In genomic region chr15:58380280-58380945, GRCh38 we compare ENCODE assay signal across 3 cellular contexts.
TF ChIP-seq lines count a peak whose summit lies in the region.

No MANE protein-coding gene starts in this region.

TF ChIP-seq in IMR-90, 13 proteins besides CTCF, POLR2A, EP300 and RAD21:
- TF ChIP-seq RFX5 (IDR thresholded peaks at IDR 0.05; ENCODE audit: low read depth, low read length): no peak
- no peak for TF ChIP-seq MXI1 (IDR thresholded peaks at IDR 0.05; ENCODE audit: borderline replicate concordance, low read depth, low read length)
- TF ChIP-seq MAFK (IDR thresholded peaks at IDR 0.05; ENCODE audit: low read depth, low read length): no peak
- no peak for TF ChIP-seq FOS (IDR thresholded peaks at IDR 0.05; ENCODE audit: low read depth, low read length)
- no peak for TF ChIP-seq BHLHE40 (IDR thresholded peaks at IDR 0.05; ENCODE audit: low read depth, low read length)
- no peak for TF ChIP-seq CHD1 (IDR thresholded peaks at IDR 0.05; ENCODE audit: low read depth, low read length)
- no peak for TF ChIP-seq CEBPB (IDR thresholded peaks at IDR 0.05; ENCODE audit: low read depth, low read length)
- no peak for TF ChIP-seq MAZ (IDR thresholded peaks at IDR 0.05; ENCODE audit: borderline replicate concordance, low read depth, low read length)
- no peak for TF ChIP-seq RCOR1 (IDR thresholded peaks at IDR 0.05; ENCODE audit: insufficient replicate concordance, low read length)
- TF ChIP-seq NFE2L2 (IDR thresholded peaks at IDR 0.05; ENCODE audit: low read depth, low read length): no peak
- no peak for TF ChIP-seq USF2 (IDR thresholded peaks at IDR 0.05; ENCODE audit: low read depth, low read length)
- no peak for TF ChIP-seq SMC3 (IDR thresholded peaks at IDR 0.05; ENCODE audit: low read depth, low read length)
- no peak for TF ChIP-seq ELK1 (IDR thresholded peaks at IDR 0.05; ENCODE audit: borderline replicate concordance, low read depth, low read length)

TF ChIP-seq in endothelial cell of umbilical vein, 7 proteins besides CTCF, POLR2A, EP300 and RAD21:
- no peak for TF ChIP-seq EZH2 (IDR thresholded peaks at IDR 0.05; ENCODE audit: borderline replicate concordance, low read depth, low read length, severe bottlenecking)
- no peak for TF ChIP-seq GATA2 (IDR thresholded peaks at IDR 0.05; ENCODE audit: insufficient read depth, insufficient read length, low read depth, low read length)
- TF ChIP-seq MAX (IDR thresholded peaks at IDR 0.05; ENCODE audit: insufficient read depth, insufficient read length): no peak
- no peak for TF ChIP-seq MYC (IDR thresholded peaks at IDR 0.05; ENCODE audit: low read depth, low read length)
- TF ChIP-seq FOS (IDR thresholded peaks at IDR 0.05; ENCODE audit: borderline replicate concordance, insufficient read depth, low read length): no peak
- TF ChIP-seq POLR2AphosphoS5 (IDR thresholded peaks at IDR 0.05; ENCODE audit: insufficient read depth, low read depth, low read length): no peak

TF ChIP-seq in SK-N-SH treated with all-trans-retinoic acid at 6 μM for 48 hours, 23 proteins besides CTCF, POLR2A, EP300 and RAD21:
- no peak for TF ChIP-seq RARB (CRISPR knock-in tag; IDR thresholded peaks at IDR 0.05)
- no peak for TF ChIP-seq POU6F1 (CRISPR knock-in tag; IDR thresholded peaks at IDR 0.05; ENCODE audit: borderline replicate concordance, low read depth)
- TF ChIP-seq GLIS3 (CRISPR knock-in tag; IDR thresholded peaks at IDR 0.05): no peak
- TF ChIP-seq ZC3H10 (CRISPR knock-in tag; IDR thresholded peaks at IDR 0.05): no peak
- TF ChIP-seq ZNF70 (CRISPR knock-in tag; IDR thresholded peaks at IDR 0.05): no peak
- no peak for TF ChIP-seq OSR1 (CRISPR knock-in tag; IDR thresholded peaks at IDR 0.05)
- TF ChIP-seq CSDC2 (CRISPR knock-in tag; IDR thresholded peaks at IDR 0.05): no peak
- no peak for TF ChIP-seq TSHZ2 (CRISPR knock-in tag; IDR thresholded peaks at IDR 0.05)
